ENCODE assay signal across 1 cellular context in genomic region chr7:17772581-17773288, GRCh38.
TF ChIP-seq lines count a peak whose summit lies in the region.

No MANE protein-coding gene starts in this region.

TF ChIP-seq in GM12878, 131 proteins besides CTCF, POLR2A, EP300 and RAD21 (continues in another document):
- TF ChIP-seq ZBTB33 (IDR thresholded peaks at IDR 0.05) (peak; percentile 89), RELB (IDR thresholded peaks at IDR 0.05; ENCODE audit: low read depth) (peak; percentile 39; the same call in 1 of the 2 replicates), TARDBP (IDR thresholded peaks at IDR 0.05; ENCODE audit: borderline replicate concordance) (no peak), ZNF24 (IDR thresholded peaks at IDR 0.05) (no peak), MEF2A (IDR thresholded peaks at IDR 0.05; ENCODE audit: insufficient read depth, low read depth, low read length) (no peak), MLLT1 (IDR thresholded peaks at IDR 0.05) (0 out of 2 replicates have a peak, but pooled peaks have one; percentile 23), ZZZ3 (IDR thresholded peaks at IDR 0.05; ENCODE audit: control insufficient read depth, insufficient read length, low read depth) (no peak), MTA2 (IDR thresholded peaks at IDR 0.05; ENCODE audit: low read depth) (peak; percentile 85), SIN3A (IDR thresholded peaks at IDR 0.05; ENCODE audit: low read depth, low read length) (no peak), TCF12 (IDR thresholded peaks at IDR 0.05; ENCODE audit: low read depth, low read length) (peak; percentile 48; the same call in 1 of the 2 replicates), MTA3 (IDR thresholded peaks at IDR 0.05; ENCODE audit: borderline replicate concordance, low read length) (no peak), ESRRA (IDR thresholded peaks at IDR 0.05; ENCODE audit: low read length) (no peak), TAF1 (IDR thresholded peaks at IDR 0.05; ENCODE audit: borderline replicate concordance, low read depth, low read length) (no peak), CBFB (IDR thresholded peaks at IDR 0.05; ENCODE audit: low read depth) (no peak), CUX1 (IDR thresholded peaks at IDR 0.05; ENCODE audit: insufficient replicate concordance, low read depth, low read length) (no peak), ZNF384 (IDR thresholded peaks at IDR 0.05; ENCODE audit: borderline replicate concordance, low read depth, low read length) (no peak), NBN (IDR thresholded peaks at IDR 0.05) (no peak), SP1 (IDR thresholded peaks at IDR 0.05; ENCODE audit: low read depth, low read length) (no peak), USF1 (IDR thresholded peaks at IDR 0.05; ENCODE audit: borderline replicate concordance, extremely low read length, insufficient read depth, low read depth, low read length) (no peak), NR2C2 (IDR thresholded peaks at IDR 0.05; ENCODE audit: borderline replicate concordance, control insufficient read depth, insufficient read length, low read depth) (no peak), CHD4 (IDR thresholded peaks at IDR 0.05) (no peak), BRCA1 (IDR thresholded peaks at IDR 0.05; ENCODE audit: low read depth, low read length) (no peak), MYC (IDR thresholded peaks at IDR 0.05; ENCODE audit: insufficient read depth, insufficient read length, insufficient replicate concordance, low read length, severe bottlenecking) (no peak), FOXK2 (IDR thresholded peaks at IDR 0.05) (no peak), HDAC2 (IDR thresholded peaks at IDR 0.05) (no peak), CBX3 (IDR thresholded peaks at IDR 0.05; ENCODE audit: borderline replicate concordance, low read depth) (no peak), DPF2 (IDR thresholded peaks at IDR 0.05) (peak; percentile 32; the same call in 1 of the 2 replicates), IKZF2 (IDR thresholded peaks at IDR 0.05) (peak; percentile 30 to 41; a peak in 2 of 4 replicates), ATF7 (IDR thresholded peaks at IDR 0.05; ENCODE audit: low read depth) (0 out of 2 replicates have a peak, but pooled peaks have one; percentile 24), E2F4 (IDR thresholded peaks at IDR 0.05; ENCODE audit: low read depth, low read length) (no peak), RBBP5 (conservative IDR thresholded peaks at IDR 0.05) (no peak), REST (IDR thresholded peaks at IDR 0.05; ENCODE audit: low read depth, low read length) (no peak), PRDM15 (CRISPR knock-in tag; IDR thresholded peaks at IDR 0.05) (no peak), EGR1 (IDR thresholded peaks at IDR 0.05; ENCODE audit: borderline replicate concordance in 1 of 2, low read depth in 2 of 2, low read length in 2 of 2) (no peak), IRF3 (IDR thresholded peaks at IDR 0.05) (no peak)
